In the genomic region with DNA sequence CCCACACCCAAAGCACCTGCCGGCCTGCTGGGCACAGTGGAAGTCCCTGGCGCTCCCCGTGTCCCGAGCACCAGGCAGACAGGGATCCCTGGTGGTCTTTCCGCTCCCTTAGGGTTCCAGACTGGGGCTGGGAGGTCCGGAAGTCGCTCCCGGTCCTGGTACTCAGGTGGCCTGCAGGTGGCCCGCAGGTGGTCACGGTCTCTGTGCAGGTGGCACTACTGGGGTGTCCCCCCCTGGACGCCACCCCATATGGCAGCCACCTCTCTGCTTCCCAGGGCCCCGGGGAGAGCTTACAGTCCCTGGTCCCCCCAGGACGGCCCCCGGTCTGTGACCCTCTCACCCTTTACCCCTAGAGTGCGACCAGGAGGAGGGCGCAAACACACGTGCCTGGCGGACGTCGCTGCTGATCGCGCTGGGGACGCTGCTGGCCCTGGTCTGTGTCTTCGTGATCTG, we compare ENCODE assay signal across 25 cellular contexts. TPM values are rescaled to one million over a fixed set of nuclear protein-coding genes. Genes with fewer than 3 reads are reported as not detected.
A peak's percentile ranks its signal among the peaks of the same experiment; 100 is the strongest.
DNase-seq lines count a peak whose midpoint lies in the region; ATAC-seq, FAIRE-seq and TF ChIP-seq lines count a peak whose summit lies in the region.
"Had no signal": no experiment of that assay in that cellular context is flagged by ENCODE, and none has a peak within 500 bp of the region (broad histone marks: within the 10 kb centered on the region; RNA-seq: fewer than 3 reads in every experiment).

No MANE protein-coding gene starts in this region.

- H3K27me3 ChIP-seq in brain microvascular endothelial cell (replicated peaks): no peaks in the 10 kb centered on the region
- H3K27me3 ChIP-seq: SJSA1, tibial artery had no signal

- intact Hi-C loops in kidney (cut with DNase I): no loop called here

- peaks cover 47% of the 10 kb centered on the region for H3K36me3 Mint-ChIP-seq in stimulated activated effector memory CD8-positive, alpha-beta T cell treated with anti-CD3 and anti-CD28 coated beads, Interleukin-12 subunit alpha, Interleukin-12 subunit beta, amount 100 ng/mL, for 72 hours

- no peaks in the 10 kb centered on the region for H3K4me1 Mint-ChIP-seq in stimulated activated effector memory CD8-positive, alpha-beta T cell treated with anti-CD3 and anti-CD28 coated beads, Interleukin-12 subunit alpha, Interleukin-12 subunit beta, amount 100 ng/mL, for 72 hours
- H3K4me1 Mint-ChIP-seq: activated CD8-positive, alpha-beta memory T cell treated with anti-CD3 and anti-CD28 coated beads, Interleukin-2, amount 10 ng/mL, durations not matched to agents 7 days and 5 days had no signal

- H3K27ac ChIP-seq in HEK293 (ENCODE audit: extremely low read depth, low read depth, low read length) (no peak overlapping the region), kidney (ENCODE audit: low read depth in 2 of 2, low read length in 2 of 2) (no peak overlapping the region), brain microvascular endothelial cell (no peak overlapping the region)
- H3K27ac ChIP-seq: SJSA1, tibial artery had no signal

- FAIRE-seq in kidney (lab: Jason Lieb, UNC): no peak
- FAIRE-seq: G401.6 had no signal

- POLR2A ChIA-PET in HEK293 (lab: Yijun Ruan, JAX): no interaction called here

- no peaks in the 10 kb centered on the region for H3K9me3 Mint-ChIP-seq in stimulated activated effector memory CD8-positive, alpha-beta T cell treated with anti-CD3 and anti-CD28 coated beads, Interleukin-12 subunit alpha, Interleukin-12 subunit beta, amount 100 ng/mL, for 72 hours
- H3K9me3 Mint-ChIP-seq: activated B cell treated with CpG ODN at 0.5 μM for 24 hours; T-helper 2 cell treated with Interferon-gamma antibody and Interleukin-4, amounts not matched to agents 5 μg/mL and 100 μg/mL, for 36 hours had no signal

- H3K4me3 Mint-ChIP-seq in stimulated activated effector memory CD8-positive, alpha-beta T cell treated with anti-CD3 and anti-CD28 coated beads, Interleukin-12 subunit alpha, Interleukin-12 subunit beta, amount 100 ng/mL, for 72 hours: no peak overlapping the region
- H3K4me3 Mint-ChIP-seq: activated B cell treated with CpG ODN at 0.5 μM for 24 hours; activated CD8-positive, alpha-beta memory T cell treated with anti-CD3 and anti-CD28 coated beads, Interleukin-2, amount 10 ng/mL, durations not matched to agents 7 days and 5 days; H9; T-helper 2 cell treated with Interferon-gamma antibody and Interleukin-4, amounts not matched to agents 5 μg/mL and 100 μg/mL, for 36 hours had no signal

- peak; percentile 38 for ATAC-seq in stimulated activated effector memory CD8-positive, alpha-beta T cell treated with anti-CD3 and anti-CD28 coated beads, Interleukin-12 subunit alpha, Interleukin-12 subunit beta, amount 100 ng/mL, for 72 hours
- ATAC-seq in GM21390 (IDR thresholded peaks at IDR 0.05; ENCODE audit: unreplicated experiment): no peak
- no peak for ATAC-seq in GM18511 (IDR thresholded peaks at IDR 0.05; ENCODE audit: unreplicated experiment)
- ATAC-seq: activated CD8-positive, alpha-beta memory T cell treated with anti-CD3 and anti-CD28 coated beads, Interleukin-2, amount 10 ng/mL, durations not matched to agents 7 days and 5 days had no signal

- no peaks in the 10 kb centered on the region for H3K9me3 ChIP-seq in HEK293 (ENCODE audit: control insufficient read depth, insufficient read depth, low read depth, low read length)
- H3K9me3 ChIP-seq in kidney (ENCODE audit: control insufficient read depth in 1 of 2, low read length in 2 of 2): no peaks in the 10 kb centered on the region
- H3K9me3 ChIP-seq: SJSA1, tibial artery had no signal

- DNase-seq in activated CD4-positive, alpha-beta T cell treated with anti-CD3 and anti-CD28 coated beads for 48 hours: peak; percentile 7
- no peak for DNase-seq in activated CD4-positive, alpha-beta T cell treated with anti-CD3 and anti-CD28 coated beads for 1 hour
- DNase-seq in kidney (peak; percentile 73), brain microvascular endothelial cell (no peak)
- peak in 1 of 2 donors; percentile 53 for DNase-seq in stimulated activated effector memory CD8-positive, alpha-beta T cell treated with anti-CD3 and anti-CD28 coated beads, Interleukin-12 subunit alpha, Interleukin-12 subunit beta, amount 100 ng/mL, for 72 hours (ENCODE audit: low spot score in 2 of 2)
- DNase-seq: 8988T; activated B cell treated with CpG ODN at 0.5 μM for 24 hours; activated CD8-positive, alpha-beta memory T cell treated with anti-CD3 and anti-CD28 coated beads, Interleukin-2, amount 10 ng/mL, durations not matched to agents 7 days and 5 days; activated gamma-delta T cell treated with Interleukin-2 at 50 U/mL for 16 hours; anterior cingulate cortex; cerebellar nuclear complex; effector CD4-positive, alpha-beta T cell; H9; left cardiac atrium; MM.1S; NCI-H146; NCI-H82 had no signal

- in situ Hi-C loops in brain microvascular endothelial cell (cut with HindIII; ENCODE audit: low pct_ligation_motif_present, low sequenced_read_pairs): no loop called here

- H3K27ac Mint-ChIP-seq in stimulated activated effector memory CD8-positive, alpha-beta T cell treated with anti-CD3 and anti-CD28 coated beads, Interleukin-12 subunit alpha, Interleukin-12 subunit beta, amount 100 ng/mL, for 72 hours: peak overlapping the region; percentile 32
- H3K27ac Mint-ChIP-seq: activated B cell treated with CpG ODN at 0.5 μM for 24 hours; activated CD8-positive, alpha-beta memory T cell treated with anti-CD3 and anti-CD28 coated beads, Interleukin-2, amount 10 ng/mL, durations not matched to agents 7 days and 5 days; T-helper 2 cell treated with Interferon-gamma antibody and Interleukin-4, amounts not matched to agents 5 μg/mL and 100 μg/mL, for 36 hours had no signal

- H3K36me3 ChIP-seq in HEK293 (ENCODE audit: control insufficient read depth in 2 of 2, insufficient read depth in 1 of 2, low read length in 2 of 2): no peaks in the 10 kb centered on the region; a peak in 1 of 3 replicates
- no peaks in the 10 kb centered on the region for H3K36me3 ChIP-seq in kidney (ENCODE audit: control insufficient read depth in 1 of 2, insufficient read depth in 2 of 2, low read length in 2 of 2)
- no peaks in the 10 kb centered on the region for H3K36me3 ChIP-seq in brain microvascular endothelial cell (replicated peaks)

- no peak overlapping the region for H3K4me3 ChIP-seq in HEK293 (ENCODE audit: low read depth, low read length)
- H3K4me3 ChIP-seq in kidney (ENCODE audit: low read length in 2 of 2): no peak overlapping the region
- no peak overlapping the region for H3K4me3 ChIP-seq in brain microvascular endothelial cell (ENCODE audit: low read depth, low read length)
- H3K4me3 ChIP-seq: SJSA1, tibial artery had no signal

- TF ChIP-seq CTCF in HEK293 (tag by site-specific recombination; IDR thresholded peaks at IDR 0.05) (no peak), kidney (IDR thresholded peaks at IDR 0.05; ENCODE audit: borderline replicate concordance, extremely low read depth, insufficient read depth) (no peak), brain microvascular endothelial cell (IDR thresholded peaks at IDR 0.05; ENCODE audit: low read depth, low read length, missing control alignments) (no peak)

- H3K9ac ChIP-seq in kidney (ENCODE audit: low read length in 2 of 2): no peak overlapping the region

- H3K4me1 ChIP-seq in HEK293 (ENCODE audit: control insufficient read depth, insufficient read depth, low read length): no peaks in the 10 kb centered on the region
- no peaks in the 10 kb centered on the region for H3K4me1 ChIP-seq in kidney (ENCODE audit: control insufficient read depth in 1 of 2, insufficient read depth in 1 of 2, low read depth in 1 of 2, low read length in 2 of 2)
- H3K4me1 ChIP-seq: tibial artery had no signal

- CTCF ChIA-PET in HEK293 (lab: Yijun Ruan, JAX): no interaction called here

TF ChIP-seq in HEK293, 187 proteins besides CTCF, POLR2A, EP300 and RAD21:
- no peak for TF ChIP-seq YY1 (tag by site-specific recombination; IDR thresholded peaks at IDR 0.05)
- TF ChIP-seq ZIC2 (tag by site-specific recombination; IDR thresholded peaks at IDR 0.05): 0 out of 2 replicates have a peak, but pooled peaks have one; percentile 7

RNA-seq across cellular contexts. Expression of a gene that starts 13.6 kb away (rescaled TPM):
- total RNA-seq in kidney: 357 TPM
- polyA plus RNA-seq in kidney (ENCODE audit: insufficient read depth, low read depth, low replicate concordance): 654 TPM

RNA-seq across cellular contexts. Expression of a gene that starts 41.7 kb away (rescaled TPM):
- total RNA-seq in kidney: 4.6 TPM
- polyA plus RNA-seq in kidney (ENCODE audit: insufficient read depth, low read depth, low replicate concordance): 10.2 TPM
- total RNA-seq: renal cortical epithelial cell, SJSA1 had no signal

Comparison
In these comparisons a context has a peak if more than half of its experiments do, and no peak if none do; other contexts are left out.
1. DNase-seq: peak in activated CD4-positive, alpha-beta T cell treated with anti-CD3 and anti-CD28 coated beads for 48 hours (single experiment) and kidney (single experiment); none in activated CD4-positive, alpha-beta T cell treated with anti-CD3 and anti-CD28 coated beads for 1 hour (single experiment) and brain microvascular endothelial cell (single experiment).